In genomic region chr1:84508510-84508909, GRCh38 we compare ENCODE assay signal across 18 cellular contexts. TPM values are rescaled to one million over a fixed set of nuclear protein-coding genes. Genes with fewer than 3 reads are reported as not detected.
"Had no signal": no experiment of that assay in that cellular context is flagged by ENCODE, and none has a peak within 500 bp of the region (broad histone marks: within the 10 kb centered on the region; RNA-seq: fewer than 3 reads in every experiment).

No MANE protein-coding gene starts in this region.

- H3K4me3 Mint-ChIP-seq: central memory CD8-positive, alpha-beta T cell had no signal

- H3K27me3 Mint-ChIP-seq: central memory CD8-positive, alpha-beta T cell; T-cell had no signal

- H3K36me3 ChIP-seq: adrenal gland, gastrocnemius medialis, right atrium auricular region, uterus had no signal

- H3K27me3 ChIP-seq: adrenal gland, body of pancreas, gastrocnemius medialis, right atrium auricular region, uterus had no signal

- H3K9me3 ChIP-seq: adrenal gland, body of pancreas, gastrocnemius medialis had no signal

- H3K27ac ChIP-seq: adrenal gland, body of pancreas, epithelial cell of prostate, gastrocnemius medialis, right atrium auricular region, SK-N-MC, uterus had no signal

- H3K4me3 ChIP-seq: adrenal gland, body of pancreas, gastrocnemius medialis, right atrium auricular region, SK-N-MC, smooth muscle cell, uterus had no signal

- DNase-seq: activated CD4-positive, alpha-beta T cell treated with anti-CD3 and anti-CD28 coated beads, Interleukin-2, amount 50 U/mL, for 48 hours; activated CD4-positive, CD25-positive, alpha-beta regulatory T cell; activated effector memory CD4-positive, alpha-beta T cell treated with anti-CD3 and anti-CD28 coated beads, Interleukin-2, amount 50 U/mL, for 16 hours; adrenal gland; body of pancreas; cortex of kidney; effector memory CD4-positive, alpha-beta T cell; gastrocnemius medialis; left ventricle myocardium superior; mesendoderm; T-cell; uterus had no signal

- H3K9me3 Mint-ChIP-seq: central memory CD8-positive, alpha-beta T cell had no signal

- H3K4me2 ChIP-seq: smooth muscle cell had no signal

RNA-seq across cellular contexts. Expression of gene SPATA1, which starts 2.3 kb away (rescaled TPM):
- total RNA-seq: kidney epithelial cell had no signal
